ENCODE assay signal across 9 cellular contexts in genomic region chr9:136328011-136328621, GRCh38. TPM values are rescaled to one million over a fixed set of nuclear protein-coding genes. Genes with fewer than 3 reads are reported as not detected.
DNase-seq lines count a peak whose midpoint lies in the region; ATAC-seq and TF ChIP-seq lines count a peak whose summit lies in the region.
"Had no signal": no experiment of that assay in that cellular context is flagged by ENCODE, and none has a peak within 500 bp of the region (broad histone marks: within the 10 kb centered on the region; RNA-seq: fewer than 3 reads in every experiment).

No MANE protein-coding gene starts in this region.

- peak; percentile 2 for ATAC-seq in left ventricle myocardium superior
- ATAC-seq in stimulated activated memory B cell treated with anti-CD40 and anti-IgM and Interleukin-4, amounts not matched to agents 10 μg/mL and 1 μg/mL and 100 μg/mL, for 72 hours, result no peak

- intact Hi-C loops in left ventricle myocardium superior (cut with micrococcal nuclease), result no loop called here

- no peak overlapping the region for H3K27ac Mint-ChIP-seq in stimulated activated memory B cell treated with anti-CD40 and anti-IgM and Interleukin-4, amounts not matched to agents 10 μg/mL and 1 μg/mL and 100 μg/mL, for 72 hours

- DNase-seq in DMS53 (lab: John Stamatoyannopoulos, UW) (peak; percentile 65), DMS53 treated with DMSO at 0.1 percent for 48 hours (lab: John Stamatoyannopoulos, UW; ENCODE audit: unreplicated experiment) (no peak), left ventricle myocardium superior (peak; percentile 57), GF-D8 (lab: John Stamatoyannopoulos, UW) (no peak), H4 (ENCODE audit: low spot score) (no peak), foreskin melanocyte (no peak)

- H3K27ac ChIP-seq in VCaP, result peak overlapping the region; percentile 84

- H3K4me1 Mint-ChIP-seq in stimulated activated memory B cell treated with anti-CD40 and anti-IgM and Interleukin-4, amounts not matched to agents 10 μg/mL and 1 μg/mL and 100 μg/mL, for 72 hours, result peaks cover 6% of the 10 kb centered on the region

- no peaks in the 10 kb centered on the region for H3K9me3 Mint-ChIP-seq in stimulated activated memory B cell treated with anti-CD40 and anti-IgM and Interleukin-4, amounts not matched to agents 10 μg/mL and 1 μg/mL and 100 μg/mL, for 72 hours

- H3K36me3 Mint-ChIP-seq in stimulated activated memory B cell treated with anti-CD40 and anti-IgM and Interleukin-4, amounts not matched to agents 10 μg/mL and 1 μg/mL and 100 μg/mL, for 72 hours, result no peaks in the 10 kb centered on the region

- TF ChIP-seq CTCF in VCaP (conservative IDR thresholded peaks at IDR 0.05), result no peak

- peaks cover 87% of the 10 kb centered on the region for H3K27me3 Mint-ChIP-seq in stimulated activated memory B cell treated with anti-CD40 and anti-IgM and Interleukin-4, amounts not matched to agents 10 μg/mL and 1 μg/mL and 100 μg/mL, for 72 hours

- peak overlapping the region; percentile 36 for H3K4me3 Mint-ChIP-seq in stimulated activated memory B cell treated with anti-CD40 and anti-IgM and Interleukin-4, amounts not matched to agents 10 μg/mL and 1 μg/mL and 100 μg/mL, for 72 hours

RNA-seq across cellular contexts. Expression of gene GPSM1, which starts 0.8 kb away (rescaled TPM):
- total RNA-seq in left ventricle myocardium superior, result 61.7 TPM
- total RNA-seq in H4 (2014; rRNA removed; shearing (Covaris generic)), result 5.1 and 8.9 TPM in 2 replicates

RNA-seq across cellular contexts. Expression of gene CCDC187, which starts 24.2 kb away (rescaled TPM):
- not detected for total RNA-seq in left ventricle myocardium superior
- total RNA-seq in H4 (2014; rRNA removed; shearing (Covaris generic)), result not detected in 2 replicates
- total RNA-seq: SK-MEL-5 had no signal

RNA-seq across cellular contexts. Expression of gene DNLZ, which starts 35.4 kb away (rescaled TPM):
- 40.2 TPM for total RNA-seq in left ventricle myocardium superior
- 26.5 and 39.6 TPM in 2 replicates for total RNA-seq in H4 (2014; rRNA removed; shearing (Covaris generic))

RNA-seq across cellular contexts. Expression of gene CARD9, which starts 45.4 kb away (rescaled TPM):
- total RNA-seq in left ventricle myocardium superior, result 0.79 TPM
- total RNA-seq in H4 (2014; rRNA removed; shearing (Covaris generic)), result 0.17 and 0.18 TPM in 2 replicates
- total RNA-seq: SK-MEL-5 had no signal

Comparison
In these comparisons a context has a peak if more than half of its experiments do, and no peak if none do; other contexts are left out.
1. DNase-seq: peak in DMS53 (single experiment) and left ventricle myocardium superior (single experiment); none in DMS53 treated with DMSO at 0.1 percent for 48 hours (single experiment), GF-D8 (single experiment), H4 (single experiment) and foreskin melanocyte (single experiment).